Comparison of ENCODE assay signal across 1 cellular context in genomic region chr5:89417990-89418820, GRCh38.
TF ChIP-seq lines count a peak whose summit lies in the region.

No MANE protein-coding gene starts in this region.

TF ChIP-seq in WTC11, 78 proteins besides CTCF, POLR2A, EP300 and RAD21 (continued from another document):
- no peak for TF ChIP-seq MLX (CRISPR knock-in tag; IDR thresholded peaks at IDR 0.05)
- TF ChIP-seq NFE2L1 (CRISPR knock-in tag; IDR thresholded peaks at IDR 0.05) = no peak
- no peak for TF ChIP-seq ZNF512 (CRISPR knock-in tag; IDR thresholded peaks at IDR 0.05; ENCODE audit: borderline replicate concordance)
- no peak for TF ChIP-seq MXD4 (CRISPR knock-in tag; IDR thresholded peaks at IDR 0.05; ENCODE audit: borderline replicate concordance)
